ENCODE assay signal across 14 cellular contexts in the genomic region with DNA sequence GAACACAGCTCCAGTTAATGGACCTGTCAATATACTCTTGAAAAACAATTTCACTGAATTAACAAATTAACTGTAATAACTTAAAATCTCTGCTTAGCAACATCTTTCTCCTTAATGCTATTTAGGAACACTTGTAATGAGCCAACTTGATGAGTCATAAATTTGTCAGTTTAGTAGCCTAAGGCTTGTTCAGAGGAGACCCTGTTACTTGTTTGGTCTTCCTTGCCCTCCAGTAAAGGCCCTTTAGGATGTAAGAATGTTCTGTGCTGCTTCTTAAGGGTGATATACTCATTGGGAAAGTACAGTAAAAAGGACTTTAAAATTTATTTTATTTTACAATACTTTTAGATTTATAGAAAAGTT.
A peak's percentile ranks its signal among the peaks of the same experiment; 100 is the strongest.
DNase-seq lines count a peak whose midpoint lies in the region; ATAC-seq and TF ChIP-seq lines count a peak whose summit lies in the region.
"Had no signal": no experiment of that assay in that cellular context is flagged by ENCODE, and none has a peak within 500 bp of the region (broad histone marks: within the 10 kb centered on the region; RNA-seq: fewer than 3 reads in every experiment).

No MANE protein-coding gene starts in this region.

- H3K36me3 ChIP-seq in DOHH2 (ENCODE audit: control insufficient read depth, low read length) (peaks cover 85% of the 10 kb centered on the region), HUES48 (ENCODE audit: control insufficient read depth, insufficient read depth, low read length) (peaks cover 91% of the 10 kb centered on the region), adipocyte (ENCODE audit: control insufficient read depth, insufficient read depth, low read length, severe bottlenecking) (peaks cover 73% of the 10 kb centered on the region)

- TF ChIP-seq CTCF in DOHH2 (IDR thresholded peaks at IDR 0.05; ENCODE audit: low read depth, low read length, poor library complexity, severe bottlenecking) = no peak

- peaks cover 20% of the 10 kb centered on the region; the same call in 1 of the 2 replicates for H4K20me1 ChIP-seq in DOHH2 (ENCODE audit: control insufficient read depth, insufficient read depth, low read depth, low read length)

- no peaks in the 10 kb centered on the region for H3K27me3 ChIP-seq in DOHH2 (ENCODE audit: control insufficient read depth, low read length)
- no peaks in the 10 kb centered on the region for H3K27me3 ChIP-seq in HUES48 (ENCODE audit: control insufficient read depth, insufficient read depth, low read length)
- no peaks in the 10 kb centered on the region for H3K27me3 ChIP-seq in adipocyte (replicated peaks; ENCODE audit: control insufficient read depth, insufficient read depth, low read length)
- H3K27me3 ChIP-seq: dorsolateral prefrontal cortex, MG63 had no signal

- no peak for ATAC-seq in HG02981 (IDR thresholded peaks at IDR 0.05; ENCODE audit: unreplicated experiment)
- ATAC-seq in GM21737 (IDR thresholded peaks at IDR 0.05; ENCODE audit: unreplicated experiment) = no peak
- ATAC-seq: T-cell had no signal

- H3K4me1 ChIP-seq in DOHH2 (ENCODE audit: control insufficient read depth, low read length) (peaks cover 36% of the 10 kb centered on the region), HUES48 (ENCODE audit: control insufficient read depth, insufficient read depth, low read length) (peaks cover 8% of the 10 kb centered on the region), adipocyte (ENCODE audit: control insufficient read depth, insufficient read depth, low read length) (peaks cover 13% of the 10 kb centered on the region)

- H3K27ac ChIP-seq in DOHH2 (ENCODE audit: low read depth, low read length) (no peak overlapping the region), HUES48 (ENCODE audit: low read depth, low read length) (peak overlapping the region; percentile 23)

- DNase-seq in adipocyte (ENCODE audit: low read depth) (peak; percentile 41), fibroblast of the conjunctiva (ENCODE audit: low read depth) (peak; percentile 53), HuH-7 (ENCODE audit: low spot score) (no peak), kidney glomerular epithelial cell (lab: John Stamatoyannopoulos, UW) (no peak)
- DNase-seq: activated effector memory CD4-positive, alpha-beta T cell treated with anti-CD3 and anti-CD28 coated beads, Interleukin-2, amount 50 U/mL, for 16 hours; AML-193; dorsolateral prefrontal cortex; MG63; retina; T-cell had no signal

- no peaks in the 10 kb centered on the region for H3K9me2 ChIP-seq in DOHH2 (replicated peaks; ENCODE audit: control insufficient read depth, low read length)

- 0 out of 2 replicates have a peak overlapping the region, but pooled peaks have one; percentile 18 for H3K9ac ChIP-seq in HUES48 (ENCODE audit: low read depth, low read length)
- H3K9ac ChIP-seq in adipocyte (ENCODE audit: low read length) = no peak overlapping the region

- H3K79me2 ChIP-seq in DOHH2 (ENCODE audit: control insufficient read depth, low read length) = peaks cover 40% of the 10 kb centered on the region

- H3K9me3 ChIP-seq in DOHH2 (ENCODE audit: control insufficient read depth, insufficient read depth, low read length) = no peaks in the 10 kb centered on the region
- no peaks in the 10 kb centered on the region for H3K9me3 ChIP-seq in HUES48 (ENCODE audit: control insufficient read depth, insufficient read depth, low read length)
- no peaks in the 10 kb centered on the region for H3K9me3 ChIP-seq in adipocyte (ENCODE audit: control insufficient read depth, low read length)
- H3K9me3 ChIP-seq: MG63 had no signal

- H3F3A ChIP-seq in DOHH2 (ENCODE audit: control insufficient read depth, insufficient read depth) = peaks cover 94% of the 10 kb centered on the region

- no peak overlapping the region for H3K4me3 ChIP-seq in DOHH2 (ENCODE audit: low read length)
- no peak overlapping the region for H3K4me3 ChIP-seq in HUES48 (ENCODE audit: low read depth, low read length)
- H3K4me3 ChIP-seq in adipocyte (ENCODE audit: low read length) = no peak overlapping the region
- H3K4me3 ChIP-seq: dorsolateral prefrontal cortex, MG63 had no signal

- H3K4me2 ChIP-seq in DOHH2 (ENCODE audit: low read length) = peak overlapping the region; percentile 7; the same call in 1 of the 2 replicates

Comparison
In these comparisons a context has a peak if more than half of its experiments do, and no peak if none do; other contexts are left out.
1. DNase-seq: peak in adipocyte (single experiment) and fibroblast of the conjunctiva (single experiment); none in HuH-7 (single experiment) and kidney glomerular epithelial cell (single experiment).